ENCODE assay signal across 19 cellular contexts in genomic region chr7:73799282-73800141, GRCh38. TPM values are rescaled to one million over a fixed set of nuclear protein-coding genes. Genes with fewer than 3 reads are reported as not detected.
DNase-seq lines count a peak whose midpoint lies in the region; ATAC-seq and TF ChIP-seq lines count a peak whose summit lies in the region.
"Had no signal": no experiment of that assay in that cellular context is flagged by ENCODE, and none has a peak within 500 bp of the region (broad histone marks: within the 10 kb centered on the region; RNA-seq: fewer than 3 reads in every experiment).

No MANE protein-coding gene starts in this region.

- H3K79me1 ChIP-seq in trophoblast cell (ENCODE audit: low read length), result peaks cover 4% of the 10 kb centered on the region

- H3K4me3 ChIP-seq in PC-9, result no peak overlapping the region
- H3K4me3 ChIP-seq in epithelial cell of esophagus (ENCODE audit: low read length), result no peak overlapping the region
- no peak overlapping the region for H3K4me3 ChIP-seq in trophoblast cell (ENCODE audit: low read depth, low read length)
- H3K4me3 ChIP-seq in left lung, result no peak overlapping the region
- H3K4me3 ChIP-seq: heart left ventricle, thoracic aorta had no signal

- H2BK120ac ChIP-seq in trophoblast cell (ENCODE audit: insufficient read depth, low read length, poor library complexity), result no peak overlapping the region

- no peak overlapping the region for H3K4ac ChIP-seq in trophoblast cell (ENCODE audit: low read depth, low read length)

- no peak overlapping the region for H4K8ac ChIP-seq in trophoblast cell (ENCODE audit: low read depth, low read length)

- H3K14ac ChIP-seq in trophoblast cell (ENCODE audit: low read length), result no peak overlapping the region

- no TSS peak for BruUV-seq in PC-9 (replicated peaks; lab: Mats Ljungman, UMichigan)

- H3K4me1 ChIP-seq in PC-9 (replicated peaks; ENCODE audit: insufficient read depth) (peaks cover 16% of the 10 kb centered on the region), trophoblast cell (ENCODE audit: control insufficient read depth in 1 of 2, insufficient read depth in 2 of 2, low read length in 2 of 2) (peaks cover 4 to 7% of the 10 kb centered on the region in 2 experiments), left lung (no peaks in the 10 kb centered on the region)
- H3K4me1 ChIP-seq: heart left ventricle had no signal

- H3K27ac ChIP-seq in PC-9 (peak overlapping the region; percentile 52), trophoblast cell (ENCODE audit: low read depth, low read length) (peak overlapping the region; percentile 18), left lung (no peak overlapping the region)
- H3K27ac ChIP-seq: heart left ventricle, thoracic aorta had no signal

- POLR2A ChIA-PET in PC-9 (lab: Charles Lee; ENCODE audit: unreplicated experiment), result interaction anchor here (0.5 to 1.0 kb wide), 5 partner anchors 12 to 69 kb away, joined by 3 to 7 read pairs (median 5); partner anchors contain the start of genes CLDN3 and CLDN4

- H3K79me2 ChIP-seq in PC-9 (ENCODE audit: low read depth) (no peaks in the 10 kb centered on the region), trophoblast cell (ENCODE audit: control insufficient read depth, insufficient read depth, low read length, poor library complexity) (peaks cover 4% of the 10 kb centered on the region)

- H3K9me3 ChIP-seq in PC-9 (ENCODE audit: insufficient read depth, low read depth), result no peaks in the 10 kb centered on the region
- no peaks in the 10 kb centered on the region for H3K9me3 ChIP-seq in trophoblast cell (ENCODE audit: insufficient read depth, low read depth, low read length)
- H3K9me3 ChIP-seq in left lung, result no peaks in the 10 kb centered on the region
- H3K9me3 ChIP-seq: heart left ventricle, thoracic aorta had no signal

- no peaks in the 10 kb centered on the region for H3K36me3 ChIP-seq in PC-9 (ENCODE audit: low read depth)
- peaks cover 0 to 1% of the 10 kb centered on the region in 2 experiments for H3K36me3 ChIP-seq in trophoblast cell (ENCODE audit: control insufficient read depth in 1 of 2, insufficient read depth in 2 of 2, low read length in 2 of 2)
- H3K36me3 ChIP-seq in left lung, result no peaks in the 10 kb centered on the region
- H3K36me3 ChIP-seq: heart left ventricle, thoracic aorta had no signal

- H4K20me1 ChIP-seq in PC-9 (ENCODE audit: insufficient read depth), result no peaks in the 10 kb centered on the region

- CTCF ChIA-PET in PC-9 (lab: Charles Lee), result interaction anchor here (0.7 kb wide), 2 partner anchors 59 to 271 kb away, joined by 4 read pairs; no protein-coding TSS in a partner anchor

- peak overlapping the region; percentile 48 for H4K91ac ChIP-seq in trophoblast cell (ENCODE audit: low read depth, low read length)

- ATAC-seq in left lung, result no peak
- ATAC-seq in HG03045 (IDR thresholded peaks at IDR 0.05; ENCODE audit: unreplicated experiment), result no peak
- ATAC-seq: activated T-helper 17 cell treated with anti-CD3 and anti-CD28 coated beads, Interleukin-2, amount 50 U/mL, for 72 hours; effector memory CD8-positive, alpha-beta T cell; heart left ventricle; SK-N-SH treated with all-trans-retinoic acid at 6 μM for 48 hours; stimulated activated memory B cell treated with anti-CD40 and anti-IgM and Interleukin-4, amounts not matched to agents 10 μg/mL and 1 μg/mL and 100 μg/mL, for 72 hours had no signal

- intact Hi-C loops in PC-9 (cut with micrococcal nuclease; ENCODE audit: unreplicated experiment), result no loop called here
- intact Hi-C loops in left lung (cut with DNase I), result no loop called here

- H3K23ac ChIP-seq in trophoblast cell (ENCODE audit: low read length), result no peak overlapping the region

- TF ChIP-seq CTCF in PC-9 (conservative IDR thresholded peaks at IDR 0.05), result no peak
- no peak for TF ChIP-seq CTCF in epithelial cell of esophagus (IDR thresholded peaks at IDR 0.05; ENCODE audit: insufficient read depth, low read depth, low read length, missing control alignments)
- TF ChIP-seq CTCF in left lung (IDR thresholded peaks at IDR 0.05), result no peak

- H2BK12ac ChIP-seq in trophoblast cell (ENCODE audit: low read length), result no peak overlapping the region

- no peak overlapping the region for H2BK5ac ChIP-seq in trophoblast cell (ENCODE audit: low read depth, low read length, poor library complexity)

- H3K18ac ChIP-seq in trophoblast cell (ENCODE audit: low read length), result no peak overlapping the region

- H3K9ac ChIP-seq in trophoblast cell (ENCODE audit: low read length), result no peak overlapping the region

- H3K27me3 ChIP-seq in PC-9 (ENCODE audit: insufficient read depth, low read depth) (no peaks in the 10 kb centered on the region), trophoblast cell (ENCODE audit: insufficient read depth, low read length) (no peaks in the 10 kb centered on the region), left lung (no peaks in the 10 kb centered on the region)

- DNase-seq in ELF-1 (ENCODE audit: low read depth, low spot score) (peak; percentile 22), PC-9 (peak in 1 of 2 experiments; percentile 46), epithelial cell of esophagus (ENCODE audit: low read depth) (peak; percentile 46), trophoblast cell (peak; percentile 45 to 89), left lung (no peak), NCI-H226 (no peak), C1 segment of cervical spinal cord (lab: John Stamatoyannopoulos, UW) (no peak)
- DNase-seq: effector memory CD8-positive, alpha-beta T cell; heart left ventricle; NCI-H1105 treated with DMSO at 0.1 percent for 48 hours; NCI-H2107; NCI-H524 treated with DMSO at 0.1 percent for 48 hours had no signal

- H3F3A ChIP-seq in PC-9 (ENCODE audit: insufficient read depth, low read depth), result peaks cover 22% of the 10 kb centered on the region

- H2AFZ ChIP-seq in PC-9 (no peak overlapping the region), trophoblast cell (ENCODE audit: insufficient read depth, low read length, poor library complexity) (no peak overlapping the region)

- H3K9me2 ChIP-seq in PC-9 (ENCODE audit: insufficient read depth), result no peaks in the 10 kb centered on the region

- H4K12ac ChIP-seq in trophoblast cell (ENCODE audit: low read depth, low read length), result no peak overlapping the region

- no peak overlapping the region for H2AK5ac ChIP-seq in trophoblast cell (ENCODE audit: low read length)

- no CpG with 5 or more reads among the region's 10 CpGs for WGBS in trophoblast cell (ENCODE audit: extremely low coverage, insufficient coverage, insufficient read length)

- H3K4me2 ChIP-seq in PC-9 (peak overlapping the region; percentile 47), trophoblast cell (ENCODE audit: low read length) (no peak overlapping the region)

RNA-seq across cellular contexts. Expression of gene CLDN3, which starts 29.4 kb away (rescaled TPM):
- total RNA-seq in PC-9 (2021), result 31.3 and 45.2 TPM in 2 replicates
- 7.3 and 7.6 TPM in 2 replicates for polyA plus RNA-seq in trophoblast cell (2013)
- 10 to 100 TPM; 23.8 to 35.9 TPM for total RNA-seq in left lung
- total RNA-seq: activated T-helper 17 cell treated with anti-CD3 and anti-CD28 coated beads, Interleukin-2, amount 50 U/mL, for 72 hours; heart left ventricle; OCI-LY7; thoracic aorta had no signal
- polyA plus RNA-seq: neural cell had no signal

RNA-seq across cellular contexts. Expression of gene CLDN4, which starts 31.3 kb away (rescaled TPM):
- 498 and 602 TPM in 2 replicates for total RNA-seq in PC-9 (2021)
- 166 and 180 TPM in 2 replicates for polyA plus RNA-seq in trophoblast cell (2013)
- total RNA-seq in left lung, result 100 to 1,000 TPM; 108 to 219 TPM

RNA-seq across cellular contexts. Expression of gene METTL27, which starts 42.8 kb away (rescaled TPM):
- total RNA-seq in PC-9 (2021) (23.2 and 34.7 TPM in 2 replicates), left lung (1 to 10 TPM; 1.5 to 2.6 TPM)
- 1.3 and 1.5 TPM in 2 replicates for polyA plus RNA-seq in trophoblast cell (2013)

Comparison
In these comparisons a context has a peak if more than half of its experiments do, and no peak if none do; other contexts are left out.
1. DNase-seq: peak in ELF-1 (single experiment), epithelial cell of esophagus (single experiment) and trophoblast cell (2 of 2); none in left lung (0 of 2), NCI-H226 (single experiment) and C1 segment of cervical spinal cord (0 of 14).
2. H3K27ac ChIP-seq: peak in PC-9 (single experiment) and trophoblast cell (single experiment); none in left lung (0 of 2).